Comparison of ENCODE assay signal across 8 cellular contexts in the genomic region with DNA sequence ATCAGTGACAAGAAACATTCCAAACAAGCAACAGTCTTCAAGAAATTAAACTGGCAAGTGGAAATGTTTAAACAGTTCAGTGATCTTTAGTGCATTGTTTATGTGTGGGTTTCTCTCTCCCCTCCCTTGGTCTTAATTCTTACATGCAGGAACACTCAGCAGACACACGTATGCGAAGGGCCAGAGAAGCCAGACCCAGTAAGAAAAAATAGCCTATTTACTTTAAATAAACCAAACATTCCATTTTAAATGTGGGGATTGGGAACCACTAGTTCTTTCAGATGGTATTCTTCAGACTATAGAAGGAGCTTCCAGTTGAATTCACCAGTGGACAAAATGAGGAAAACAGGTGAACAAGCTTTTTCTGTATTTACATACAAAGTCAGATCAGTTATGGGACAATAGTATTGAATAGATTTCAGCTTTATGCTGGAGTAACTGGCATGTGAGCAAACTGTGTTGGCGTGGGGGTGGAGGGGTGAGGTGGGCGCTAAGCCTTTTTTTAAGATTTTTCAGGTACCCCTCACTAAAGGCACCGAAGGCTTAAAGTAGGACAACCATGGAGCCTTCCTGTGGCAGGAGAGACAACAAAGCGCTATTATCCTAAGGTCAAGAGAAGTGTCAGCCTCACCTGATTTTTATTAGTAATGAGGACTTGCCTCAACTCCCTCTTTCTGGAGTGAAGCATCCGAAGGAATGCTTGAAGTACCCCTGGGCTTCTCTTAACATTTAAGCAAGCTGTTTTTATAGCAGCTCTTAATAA. TPM values are rescaled to one million over a fixed set of nuclear protein-coding genes. Genes with fewer than 3 reads are reported as not detected.
DNase-seq lines count a peak whose midpoint lies in the region; ATAC-seq and TF ChIP-seq lines count a peak whose summit lies in the region.

No MANE protein-coding gene starts in this region.

- peaks cover 66% of the 10 kb centered on the region for H3K79me2 ChIP-seq in PC-3 (ENCODE audit: low read length)
- H3K79me2 ChIP-seq in trophoblast cell (ENCODE audit: control insufficient read depth, insufficient read depth, low read length, poor library complexity), result peaks cover 19% of the 10 kb centered on the region

- H3K27me3 ChIP-seq in PC-3 (ENCODE audit: low read length) (no peaks in the 10 kb centered on the region), esophagus muscularis mucosa (no peaks in the 10 kb centered on the region), trophoblast cell (ENCODE audit: insufficient read depth, low read length) (no peaks in the 10 kb centered on the region)

- H3K9me2 ChIP-seq in PC-3 (replicated peaks; ENCODE audit: low read length), result no peaks in the 10 kb centered on the region

- H3K79me1 ChIP-seq in trophoblast cell (ENCODE audit: low read length), result peaks cover 8% of the 10 kb centered on the region

- no peak overlapping the region for H2BK12ac ChIP-seq in trophoblast cell (ENCODE audit: low read length)

- no peak overlapping the region for H2AK5ac ChIP-seq in trophoblast cell (ENCODE audit: low read length)

- H3K14ac ChIP-seq in trophoblast cell (ENCODE audit: low read length), result no peak overlapping the region

- no peak overlapping the region for H2BK5ac ChIP-seq in trophoblast cell (ENCODE audit: low read depth, low read length, poor library complexity)

- peak overlapping the region; percentile 94 for H3K4ac ChIP-seq in trophoblast cell (ENCODE audit: low read depth, low read length)

- H3K9ac ChIP-seq in PC-3 (ENCODE audit: low read length) (peak overlapping the region; percentile 97; the same call in 1 of the 2 replicates), trophoblast cell (ENCODE audit: low read length) (peak overlapping the region; percentile 62)

- H3K18ac ChIP-seq in trophoblast cell (ENCODE audit: low read length), result no peak overlapping the region

- H3K4me2 ChIP-seq in PC-3 (ENCODE audit: low read length), result peak overlapping the region; percentile 90
- peak overlapping the region; percentile 64 for H3K4me2 ChIP-seq in trophoblast cell (ENCODE audit: low read length)

- no peak overlapping the region for H4K12ac ChIP-seq in trophoblast cell (ENCODE audit: low read depth, low read length)

- intact Hi-C loops in PC-3 (cut with micrococcal nuclease), result loop anchor here (5.0 kb wide), 1 partner anchor 73 kb away; no protein-coding TSS in a partner anchor
- intact Hi-C loops in esophagus muscularis mucosa (cut with DNase I), result loop anchor here (5.0 kb wide), 1 partner anchor 33 kb away; no protein-coding TSS in a partner anchor

- H3K9me3 ChIP-seq in PC-3 (ENCODE audit: low read length) (no peaks in the 10 kb centered on the region), esophagus muscularis mucosa (no peaks in the 10 kb centered on the region), trophoblast cell (ENCODE audit: insufficient read depth, low read depth, low read length) (no peaks in the 10 kb centered on the region)

- TF ChIP-seq CTCF in PC-3 (conservative IDR thresholded peaks at IDR 0.05; ENCODE audit: low read depth, low read length) (no peak), esophagus muscularis mucosa (IDR thresholded peaks at IDR 0.05) (no peak)

- peaks cover 82% of the 10 kb centered on the region for H3F3A ChIP-seq in PC-3 (ENCODE audit: low read length, unreplicated experiment)

- no peak overlapping the region for H4K91ac ChIP-seq in trophoblast cell (ENCODE audit: low read depth, low read length)

- peaks cover 67% of the 10 kb centered on the region for H4K20me1 ChIP-seq in PC-3 (ENCODE audit: low read length)

- H3K4me3 ChIP-seq in PC-3 (ENCODE audit: low read length) (peak overlapping the region; percentile 95), esophagus muscularis mucosa (peak overlapping the region; percentile 72 to 82 (median 76)), trophoblast cell (ENCODE audit: low read depth, low read length) (no peak overlapping the region)

- no peak for TF ChIP-seq POLR2A in esophagus muscularis mucosa (IDR thresholded peaks at IDR 0.05; ENCODE audit: low read depth)

- in situ Hi-C loops in G401 (cut with HindIII; ENCODE audit: low sequenced_read_pairs), result loop anchor here (25.0 kb wide), 1 partner anchor 143 kb away; the partner anchor contains the start of gene TIGD3

- no peak overlapping the region for H2BK120ac ChIP-seq in trophoblast cell (ENCODE audit: insufficient read depth, low read length, poor library complexity)

- TSS peak; percentile 0 for BruUV-seq in PC-3 (replicated peaks; lab: Mats Ljungman, UMichigan)

- DNase-seq in G401 (ENCODE audit: low spot score) (peak; percentile 35), PC-3 (no peak), esophagus muscularis mucosa (ENCODE audit: extremely low spot score) (no peak), trophoblast cell (peak in 1 of 2 donors; percentile 26), SKM-1 treated with dmso at 0.1 percent for 144 hours (lab: John Stamatoyannopoulos, UW; ENCODE audit: unreplicated experiment) (no peak)
- DNase-seq in activated CD4-positive, alpha-beta T cell treated with anti-CD3 and anti-CD28 coated beads, Interleukin-2, amount 50 U/mL, for 4 hours, result no peak

- H3K23ac ChIP-seq in trophoblast cell (ENCODE audit: low read length), result no peak overlapping the region

- H3K36me3 ChIP-seq in PC-3 (ENCODE audit: low read depth, low read length) (peaks cover 66% of the 10 kb centered on the region), esophagus muscularis mucosa (peaks cover 36 to 70% (median 58%) of the 10 kb centered on the region in 4 donors), trophoblast cell (ENCODE audit: control insufficient read depth in 1 of 2, insufficient read depth in 2 of 2, low read length in 2 of 2) (peaks cover 13 to 39% of the 10 kb centered on the region in 2 experiments)

- TF ChIP-seq EP300 in esophagus muscularis mucosa (IDR thresholded peaks at IDR 0.05), result no peak

- CTCF ChIA-PET in PC-3 (lab: Charles Lee), result interaction anchor here (0.5 kb wide), 1 partner anchor 58 kb away, joined by 4 read pairs; no protein-coding TSS in a partner anchor

- POLR2A ChIA-PET in PC-3 (lab: Charles Lee; ENCODE audit: unreplicated experiment), result interaction anchor here (0.5 to 3.4 kb wide), 9 partner anchors 7 to 225 kb away, joined by 3 to 46 read pairs (median 5); partner anchors contain the start of genes NEAT1 and ZNRD2

- no peak for ATAC-seq in PC-3
- no peak for ATAC-seq in HG03571 (IDR thresholded peaks at IDR 0.05; ENCODE audit: unreplicated experiment)
- no peak for ATAC-seq in GM21528 (IDR thresholded peaks at IDR 0.05; ENCODE audit: low FRiP score, unreplicated experiment)

- H3K27ac ChIP-seq in PC-3 (ENCODE audit: low read length) (no peak overlapping the region), esophagus muscularis mucosa (replicated peaks in 1 of 4) (peak overlapping the region; percentile 95 to 99 (median 98)), trophoblast cell (ENCODE audit: low read depth, low read length) (peak overlapping the region; percentile 40)

- 1% methylated on average over 7 of the region's 7 CpGs for WGBS in esophagus muscularis mucosa
- WGBS in trophoblast cell (ENCODE audit: extremely low coverage, insufficient coverage, insufficient read length), result no CpG with 5 or more reads among the region's 7 CpGs

- H2AFZ ChIP-seq in PC-3 (ENCODE audit: low read length) (no peak overlapping the region), trophoblast cell (ENCODE audit: insufficient read depth, low read length, poor library complexity) (no peak overlapping the region)

- H3K4me1 ChIP-seq in PC-3 (ENCODE audit: insufficient read depth, low read length), result peaks cover 45% of the 10 kb centered on the region
- peaks cover 27 to 53% (median 46%) of the 10 kb centered on the region in 4 donors for H3K4me1 ChIP-seq in esophagus muscularis mucosa
- H3K4me1 ChIP-seq in trophoblast cell (ENCODE audit: control insufficient read depth in 1 of 2, insufficient read depth in 2 of 2, low read length in 2 of 2), result peaks cover 3 to 5% of the 10 kb centered on the region in 2 experiments

- H4K8ac ChIP-seq in trophoblast cell (ENCODE audit: low read depth, low read length), result no peak overlapping the region

RNA-seq across cellular contexts. Expression of gene MALAT1, which starts 6.0 kb away (rescaled TPM):
- 166 and 288 TPM in 2 replicates for total RNA-seq in G401 (2014; rRNA removed; shearing (Covaris generic))
- total RNA-seq in PC-3 (2014; rRNA removed) (1,345 and 2,062 TPM in 2 replicates), esophagus muscularis mucosa (over 10,000 TPM in 1 of 4 donors, 1,000 to 10,000 TPM in 3; 2,724 to 15,405 (median 5,373) TPM)
- polyA plus RNA-seq in trophoblast cell (2013), result 597 and 615 TPM in 2 replicates

RNA-seq across cellular contexts. Expression of gene SCYL1, which starts 20.0 kb away (rescaled TPM):
- total RNA-seq in G401 (2014; rRNA removed; shearing (Covaris generic)), result 77.6 and 80.4 TPM in 2 replicates
- total RNA-seq in PC-3 (2014; rRNA removed) (201 and 262 TPM in 2 replicates), esophagus muscularis mucosa (100 to 1,000 TPM in 2 of 4 donors, 10 to 100 TPM in 2; 74.3 to 115 (median 104) TPM)
- 117 and 118 TPM in 2 replicates for polyA plus RNA-seq in trophoblast cell (2013)

RNA-seq across cellular contexts. Expression of gene LTBP3, which starts 53.3 kb away (rescaled TPM):
- 32.5 and 53.2 TPM in 2 replicates for total RNA-seq in G401 (2014; rRNA removed; shearing (Covaris generic))
- total RNA-seq in PC-3 (2014; rRNA removed), result 197 and 233 TPM in 2 replicates
- total RNA-seq in esophagus muscularis mucosa, result 100 to 1,000 TPM; 107 to 208 (median 137) TPM
- polyA plus RNA-seq in trophoblast cell (2013), result 36.2 and 40.2 TPM in 2 replicates
